In the genomic region with DNA sequence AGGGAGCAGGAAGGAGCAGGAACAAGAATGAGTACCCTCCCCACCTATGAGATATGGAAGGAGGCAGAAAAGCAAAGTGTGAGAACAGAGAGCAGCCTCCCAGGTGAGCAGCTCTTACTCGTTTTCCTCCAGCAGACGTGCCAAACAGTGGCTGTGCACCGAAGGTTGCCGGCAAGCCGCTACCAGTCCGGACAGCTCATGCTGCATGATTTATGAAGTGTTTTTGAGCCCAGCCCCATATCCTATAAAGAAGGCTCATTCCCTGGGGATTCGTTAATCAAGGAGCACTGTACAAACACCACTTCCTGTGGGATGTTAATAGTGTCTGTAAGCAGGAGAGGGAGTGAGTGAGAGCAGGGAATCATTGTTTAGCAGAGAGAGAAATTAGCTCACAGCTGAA, we compare ENCODE assay signal across 1 cellular context.
TF ChIP-seq lines count a peak whose summit lies in the region.

No MANE protein-coding gene starts in this region.

TF ChIP-seq in HEK293, 187 proteins besides CTCF, POLR2A, EP300 and RAD21 (continued from another document):
- TF ChIP-seq, protein P1, sequence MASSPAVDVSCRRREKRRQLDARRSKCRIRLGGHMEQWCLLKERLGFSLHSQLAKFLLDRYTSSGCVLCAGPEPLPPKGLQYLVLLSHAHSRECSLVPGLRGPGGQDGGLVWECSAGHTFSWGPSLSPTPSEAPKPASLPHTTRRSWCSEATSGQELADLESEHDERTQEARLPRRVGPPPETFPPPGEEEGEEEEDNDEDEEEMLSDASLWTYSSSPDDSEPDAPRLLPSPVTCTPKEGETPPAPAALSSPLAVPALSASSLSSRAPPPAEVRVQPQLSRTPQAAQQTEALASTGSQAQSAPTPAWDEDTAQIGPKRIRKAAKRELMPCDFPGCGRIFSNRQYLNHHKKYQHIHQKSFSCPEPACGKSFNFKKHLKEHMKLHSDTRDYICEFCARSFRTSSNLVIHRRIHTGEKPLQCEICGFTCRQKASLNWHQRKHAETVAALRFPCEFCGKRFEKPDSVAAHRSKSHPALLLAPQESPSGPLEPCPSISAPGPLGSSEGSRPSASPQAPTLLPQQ (tag by site-specific recombination; IDR thresholded peaks at IDR 0.05): 0 out of 2 replicates have a peak, but pooled peaks have one; percentile 13
- TF ChIP-seq PRDM1 (tag by site-specific recombination; IDR thresholded peaks at IDR 0.05) (0 out of 2 replicates have a peak, but pooled peaks have one; percentile 41), ZNF501 (tag by site-specific recombination; IDR thresholded peaks at IDR 0.05) (peak; percentile 61; the same call in 1 of the 2 replicates), ZEB2 (tag by site-specific recombination; IDR thresholded peaks at IDR 0.05) (peak; percentile 72; the same call in 1 of the 2 replicates), ZNF433 (tag by site-specific recombination; IDR thresholded peaks at IDR 0.05; ENCODE audit: low read depth) (no peak), KLF1 (tag by site-specific recombination; IDR thresholded peaks at IDR 0.05) (peak; percentile 71), ZBTB17 (tag by site-specific recombination; IDR thresholded peaks at IDR 0.05) (peak; percentile 68), KLF10 (tag by site-specific recombination; IDR thresholded peaks at IDR 0.05) (peak; percentile 64), ZNF112 (tag by site-specific recombination; IDR thresholded peaks at IDR 0.05) (no peak), ZXDB (tag by site-specific recombination; IDR thresholded peaks at IDR 0.05) (peak; percentile 58), TRIM28 (IDR thresholded peaks at IDR 0.05; ENCODE audit: borderline replicate concordance, low read length) (peak; percentile 69), ZNF660 (tag by site-specific recombination; IDR thresholded peaks at IDR 0.05) (peak; percentile 99), ZNF600 (tag by site-specific recombination; IDR thresholded peaks at IDR 0.05) (peak; percentile 77), ZNF521 (tag by site-specific recombination; IDR thresholded peaks at IDR 0.05) (no peak), ZNF585B (tag by site-specific recombination; IDR thresholded peaks at IDR 0.05) (no peak), KLF7 (tag by site-specific recombination; IDR thresholded peaks at IDR 0.05; ENCODE audit: borderline replicate concordance) (peak; percentile 61; the same call in 1 of the 2 replicates), ZNF76 (tag by site-specific recombination; IDR thresholded peaks at IDR 0.05; ENCODE audit: borderline replicate concordance, low read depth) (0 out of 2 replicates have a peak, but pooled peaks have one; percentile 26), ZNF10 (tag by site-specific recombination; IDR thresholded peaks at IDR 0.05) (peak; percentile 89), ZNF155 (tag by site-specific recombination; IDR thresholded peaks at IDR 0.05) (no peak), WT1 (tag by site-specific recombination; IDR thresholded peaks at IDR 0.05) (peak; percentile 92), ZBTB8A (tag by site-specific recombination; IDR thresholded peaks at IDR 0.05) (peak; percentile 44; the same call in 1 of the 2 replicates), ZNF596 (tag by site-specific recombination; IDR thresholded peaks at IDR 0.05) (peak; percentile 56; the same call in 1 of the 2 replicates), ZNF394 (tag by site-specific recombination; IDR thresholded peaks at IDR 0.05; ENCODE audit: borderline replicate concordance) (peak; percentile 38; the same call in 1 of the 2 replicates), ZNF366 (tag by site-specific recombination; conservative IDR thresholded peaks at IDR 0.05) (peak; percentile 56), ZNF701 (tag by site-specific recombination; IDR thresholded peaks at IDR 0.05) (no peak), ZNF843 (tag by site-specific recombination; IDR thresholded peaks at IDR 0.05) (peak; percentile 77), OVOL3 (tag by site-specific recombination; IDR thresholded peaks at IDR 0.05) (peak; percentile 71; the same call in 1 of the 2 replicates), ZIC2 (tag by site-specific recombination; IDR thresholded peaks at IDR 0.05) (peak; percentile 58), ZNF514 (tag by site-specific recombination; IDR thresholded peaks at IDR 0.05) (no peak), SP2 (tag by site-specific recombination; IDR thresholded peaks at IDR 0.05) (peak; percentile 51), YY2 (tag by site-specific recombination; IDR thresholded peaks at IDR 0.05) (no peak)
- TF ChIP-seq, protein P2, sequence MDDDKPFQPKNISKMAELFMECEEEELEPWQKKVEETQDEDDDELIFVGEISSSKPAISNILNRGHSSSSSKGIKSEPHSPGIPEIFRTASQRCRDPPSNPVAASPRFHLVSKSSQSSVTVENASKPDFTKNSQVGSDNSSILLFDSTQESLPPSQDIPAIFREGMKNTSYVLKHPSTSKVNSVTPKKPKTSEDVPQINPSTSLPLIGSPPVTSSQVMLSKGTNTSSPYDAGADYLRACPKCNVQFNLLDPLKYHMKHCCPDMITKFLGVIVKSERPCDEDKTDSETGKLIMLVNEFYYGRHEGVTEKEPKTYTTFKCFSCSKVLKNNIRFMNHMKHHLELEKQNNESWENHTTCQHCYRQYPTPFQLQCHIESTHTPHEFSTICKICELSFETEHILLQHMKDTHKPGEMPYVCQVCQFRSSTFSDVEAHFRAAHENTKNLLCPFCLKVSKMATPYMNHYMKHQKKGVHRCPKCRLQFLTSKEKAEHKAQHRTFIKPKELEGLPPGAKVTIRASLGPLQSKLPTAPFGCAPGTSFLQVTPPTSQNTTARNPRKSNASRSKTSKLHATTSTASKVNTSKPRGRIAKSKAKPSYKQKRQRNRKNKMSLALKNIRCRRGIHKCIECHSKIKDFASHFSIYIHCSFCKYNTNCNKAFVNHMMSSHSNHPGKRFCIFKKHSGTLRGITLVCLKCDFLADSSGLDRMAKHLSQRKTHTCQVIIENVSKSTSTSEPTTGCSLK (tag by site-specific recombination; IDR thresholded peaks at IDR 0.05): no peak
- TF ChIP-seq, protein P3, sequence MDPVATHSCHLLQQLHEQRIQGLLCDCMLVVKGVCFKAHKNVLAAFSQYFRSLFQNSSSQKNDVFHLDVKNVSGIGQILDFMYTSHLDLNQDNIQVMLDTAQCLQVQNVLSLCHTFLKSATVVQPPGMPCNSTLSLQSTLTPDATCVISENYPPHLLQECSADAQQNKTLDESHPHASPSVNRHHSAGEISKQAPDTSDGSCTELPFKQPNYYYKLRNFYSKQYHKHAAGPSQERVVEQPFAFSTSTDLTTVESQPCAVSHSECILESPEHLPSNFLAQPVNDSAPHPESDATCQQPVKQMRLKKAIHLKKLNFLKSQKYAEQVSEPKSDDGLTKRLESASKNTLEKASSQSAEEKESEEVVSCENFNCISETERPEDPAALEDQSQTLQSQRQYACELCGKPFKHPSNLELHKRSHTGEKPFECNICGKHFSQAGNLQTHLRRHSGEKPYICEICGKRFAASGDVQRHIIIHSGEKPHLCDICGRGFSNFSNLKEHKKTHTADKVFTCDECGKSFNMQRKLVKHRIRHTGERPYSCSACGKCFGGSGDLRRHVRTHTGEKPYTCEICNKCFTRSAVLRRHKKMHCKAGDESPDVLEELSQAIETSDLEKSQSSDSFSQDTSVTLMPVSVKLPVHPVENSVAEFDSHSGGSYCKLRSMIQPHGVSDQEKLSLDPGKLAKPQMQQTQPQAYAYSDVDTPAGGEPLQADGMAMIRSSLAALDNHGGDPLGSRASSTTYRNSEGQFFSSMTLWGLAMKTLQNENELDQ (tag by site-specific recombination; IDR thresholded peaks at IDR 0.05; ENCODE audit: low read depth): no peak
- TF ChIP-seq, protein P4, sequence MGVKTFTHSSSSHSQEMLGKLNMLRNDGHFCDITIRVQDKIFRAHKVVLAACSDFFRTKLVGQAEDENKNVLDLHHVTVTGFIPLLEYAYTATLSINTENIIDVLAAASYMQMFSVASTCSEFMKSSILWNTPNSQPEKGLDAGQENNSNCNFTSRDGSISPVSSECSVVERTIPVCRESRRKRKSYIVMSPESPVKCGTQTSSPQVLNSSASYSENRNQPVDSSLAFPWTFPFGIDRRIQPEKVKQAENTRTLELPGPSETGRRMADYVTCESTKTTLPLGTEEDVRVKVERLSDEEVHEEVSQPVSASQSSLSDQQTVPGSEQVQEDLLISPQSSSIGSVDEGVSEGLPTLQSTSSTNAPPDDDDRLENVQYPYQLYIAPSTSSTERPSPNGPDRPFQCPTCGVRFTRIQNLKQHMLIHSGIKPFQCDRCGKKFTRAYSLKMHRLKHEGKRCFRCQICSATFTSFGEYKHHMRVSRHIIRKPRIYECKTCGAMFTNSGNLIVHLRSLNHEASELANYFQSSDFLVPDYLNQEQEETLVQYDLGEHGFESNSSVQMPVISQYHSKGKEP (tag by site-specific recombination; IDR thresholded peaks at IDR 0.05): 0 out of 2 replicates have a peak, but pooled peaks have one; percentile 59
- TF ChIP-seq, protein P5, sequence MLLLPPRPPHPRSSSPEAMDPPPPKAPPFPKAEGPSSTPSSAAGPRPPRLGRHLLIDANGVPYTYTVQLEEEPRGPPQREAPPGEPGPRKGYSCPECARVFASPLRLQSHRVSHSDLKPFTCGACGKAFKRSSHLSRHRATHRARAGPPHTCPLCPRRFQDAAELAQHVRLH (tag by site-specific recombination; IDR thresholded peaks at IDR 0.05): peak; percentile 65; the same call in 1 of the 2 replicates
- TF ChIP-seq, protein P6, sequence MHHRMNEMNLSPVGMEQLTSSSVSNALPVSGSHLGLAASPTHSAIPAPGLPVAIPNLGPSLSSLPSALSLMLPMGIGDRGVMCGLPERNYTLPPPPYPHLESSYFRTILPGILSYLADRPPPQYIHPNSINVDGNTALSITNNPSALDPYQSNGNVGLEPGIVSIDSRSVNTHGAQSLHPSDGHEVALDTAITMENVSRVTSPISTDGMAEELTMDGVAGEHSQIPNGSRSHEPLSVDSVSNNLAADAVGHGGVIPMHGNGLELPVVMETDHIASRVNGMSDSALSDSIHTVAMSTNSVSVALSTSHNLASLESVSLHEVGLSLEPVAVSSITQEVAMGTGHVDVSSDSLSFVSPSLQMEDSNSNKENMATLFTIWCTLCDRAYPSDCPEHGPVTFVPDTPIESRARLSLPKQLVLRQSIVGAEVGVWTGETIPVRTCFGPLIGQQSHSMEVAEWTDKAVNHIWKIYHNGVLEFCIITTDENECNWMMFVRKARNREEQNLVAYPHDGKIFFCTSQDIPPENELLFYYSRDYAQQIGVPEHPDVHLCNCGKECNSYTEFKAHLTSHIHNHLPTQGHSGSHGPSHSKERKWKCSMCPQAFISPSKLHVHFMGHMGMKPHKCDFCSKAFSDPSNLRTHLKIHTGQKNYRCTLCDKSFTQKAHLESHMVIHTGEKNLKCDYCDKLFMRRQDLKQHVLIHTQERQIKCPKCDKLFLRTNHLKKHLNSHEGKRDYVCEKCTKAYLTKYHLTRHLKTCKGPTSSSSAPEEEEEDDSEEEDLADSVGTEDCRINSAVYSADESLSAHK (tag by site-specific recombination; IDR thresholded peaks at IDR 0.05): peak; percentile 77
- TF ChIP-seq, protein P7, sequence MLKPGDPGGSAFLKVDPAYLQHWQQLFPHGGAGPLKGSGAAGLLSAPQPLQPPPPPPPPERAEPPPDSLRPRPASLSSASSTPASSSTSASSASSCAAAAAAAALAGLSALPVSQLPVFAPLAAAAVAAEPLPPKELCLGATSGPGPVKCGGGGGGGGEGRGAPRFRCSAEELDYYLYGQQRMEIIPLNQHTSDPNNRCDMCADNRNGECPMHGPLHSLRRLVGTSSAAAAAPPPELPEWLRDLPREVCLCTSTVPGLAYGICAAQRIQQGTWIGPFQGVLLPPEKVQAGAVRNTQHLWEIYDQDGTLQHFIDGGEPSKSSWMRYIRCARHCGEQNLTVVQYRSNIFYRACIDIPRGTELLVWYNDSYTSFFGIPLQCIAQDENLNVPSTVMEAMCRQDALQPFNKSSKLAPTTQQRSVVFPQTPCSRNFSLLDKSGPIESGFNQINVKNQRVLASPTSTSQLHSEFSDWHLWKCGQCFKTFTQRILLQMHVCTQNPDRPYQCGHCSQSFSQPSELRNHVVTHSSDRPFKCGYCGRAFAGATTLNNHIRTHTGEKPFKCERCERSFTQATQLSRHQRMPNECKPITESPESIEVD (tag by site-specific recombination; IDR thresholded peaks at IDR 0.05): peak; percentile 80
- TF ChIP-seq, protein P8, sequence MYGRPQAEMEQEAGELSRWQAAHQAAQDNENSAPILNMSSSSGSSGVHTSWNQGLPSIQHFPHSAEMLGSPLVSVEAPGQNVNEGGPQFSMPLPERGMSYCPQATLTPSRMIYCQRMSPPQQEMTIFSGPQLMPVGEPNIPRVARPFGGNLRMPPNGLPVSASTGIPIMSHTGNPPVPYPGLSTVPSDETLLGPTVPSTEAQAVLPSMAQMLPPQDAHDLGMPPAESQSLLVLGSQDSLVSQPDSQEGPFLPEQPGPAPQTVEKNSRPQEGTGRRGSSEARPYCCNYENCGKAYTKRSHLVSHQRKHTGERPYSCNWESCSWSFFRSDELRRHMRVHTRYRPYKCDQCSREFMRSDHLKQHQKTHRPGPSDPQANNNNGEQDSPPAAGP (tag by site-specific recombination; IDR thresholded peaks at IDR 0.05): 0 out of 2 replicates have a peak, but pooled peaks have one; percentile 45
- TF ChIP-seq, protein P9, sequence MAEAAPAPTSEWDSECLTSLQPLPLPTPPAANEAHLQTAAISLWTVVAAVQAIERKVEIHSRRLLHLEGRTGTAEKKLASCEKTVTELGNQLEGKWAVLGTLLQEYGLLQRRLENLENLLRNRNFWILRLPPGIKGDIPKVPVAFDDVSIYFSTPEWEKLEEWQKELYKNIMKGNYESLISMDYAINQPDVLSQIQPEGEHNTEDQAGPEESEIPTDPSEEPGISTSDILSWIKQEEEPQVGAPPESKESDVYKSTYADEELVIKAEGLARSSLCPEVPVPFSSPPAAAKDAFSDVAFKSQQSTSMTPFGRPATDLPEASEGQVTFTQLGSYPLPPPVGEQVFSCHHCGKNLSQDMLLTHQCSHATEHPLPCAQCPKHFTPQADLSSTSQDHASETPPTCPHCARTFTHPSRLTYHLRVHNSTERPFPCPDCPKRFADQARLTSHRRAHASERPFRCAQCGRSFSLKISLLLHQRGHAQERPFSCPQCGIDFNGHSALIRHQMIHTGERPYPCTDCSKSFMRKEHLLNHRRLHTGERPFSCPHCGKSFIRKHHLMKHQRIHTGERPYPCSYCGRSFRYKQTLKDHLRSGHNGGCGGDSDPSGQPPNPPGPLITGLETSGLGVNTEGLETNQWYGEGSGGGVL (tag by site-specific recombination; IDR thresholded peaks at IDR 0.05): 0 out of 2 replicates have a peak, but pooled peaks have one; percentile 34
TF ChIP-seq in HEK293: peak in this region for 55.
